ENCODE assay signal across 8 cellular contexts in the genomic region with DNA sequence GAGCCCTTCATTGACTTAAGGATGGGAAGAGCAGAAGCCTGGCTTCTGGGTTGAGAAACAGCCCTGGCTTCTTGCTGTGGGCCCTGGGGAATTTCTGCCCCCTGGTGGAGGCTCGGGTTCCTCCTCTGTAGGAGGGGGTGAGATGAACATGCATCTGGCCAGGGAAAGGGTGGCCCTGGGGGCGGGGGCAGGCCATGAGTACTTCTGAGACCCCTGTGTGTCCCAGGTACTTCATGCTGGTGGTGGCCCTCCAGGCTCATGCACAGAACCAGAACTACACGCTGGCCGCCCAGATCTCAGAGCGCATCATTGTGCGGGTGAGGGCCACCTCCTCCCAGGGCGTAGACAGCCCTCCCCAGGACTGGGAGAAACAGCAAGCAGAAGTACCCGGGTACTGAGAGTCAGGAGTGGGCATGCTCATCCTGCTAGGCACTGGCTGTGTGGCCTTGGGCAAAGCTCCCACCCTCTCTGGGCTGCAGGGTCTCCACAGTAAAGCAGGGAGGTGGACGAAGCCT. TPM values are rescaled to one million over a fixed set of nuclear protein-coding genes. Genes with fewer than 3 reads are reported as not detected.
DNase-seq lines count a peak whose midpoint lies in the region; ATAC-seq and FAIRE-seq lines count a peak whose summit lies in the region.

No MANE protein-coding gene starts in this region.

- H3K9ac ChIP-seq in GM23248 = no peak overlapping the region

- no peak overlapping the region for H3K4me2 ChIP-seq in GM23248 (ENCODE audit: unreplicated experiment)

- intact Hi-C loops in posterior vena cava (cut with DNase I) = no loop called here

- H3K27ac ChIP-seq in GM23248 = no peak overlapping the region

- no peaks in the 10 kb centered on the region for H3K79me2 ChIP-seq in GM23248 (ENCODE audit: insufficient read depth)

- in situ Hi-C loops in GM23248 (cut with MboI) = no loop called here

- H3K4me1 ChIP-seq in GM23248 (ENCODE audit: insufficient read depth) = no peaks in the 10 kb centered on the region

- no peaks in the 10 kb centered on the region for H3F3A ChIP-seq in GM23248 (ENCODE audit: insufficient read depth)

- no peak overlapping the region for H2AFZ ChIP-seq in GM23248

- no peaks in the 10 kb centered on the region for H4K20me1 ChIP-seq in GM23248 (ENCODE audit: insufficient read depth)

- no peaks in the 10 kb centered on the region for H3K36me3 ChIP-seq in GM23248 (ENCODE audit: low read depth)

- no peaks in the 10 kb centered on the region for H3K9me2 ChIP-seq in GM23248 (ENCODE audit: insufficient read depth)

- no peak overlapping the region for H3K4me3 ChIP-seq in GM23248

- ATAC-seq in GM21737 (IDR thresholded peaks at IDR 0.05; ENCODE audit: unreplicated experiment) = no peak

- peak; percentile 60 for DNase-seq in COLO668 (lab: John Stamatoyannopoulos, UW; ENCODE audit: unreplicated experiment)
- peak; percentile 78 for DNase-seq in GM23248
- DNase-seq in RCC 7860 (ENCODE audit: low spot score) = peak; percentile 20
- peak; percentile 64 for DNase-seq in activated naive CD4-positive, alpha-beta T cell treated with Interleukin-2 at 50 U/mL for 16 hours
- peak; percentile 75 for DNase-seq in globus pallidus (ENCODE audit: low spot score)
- DNase-seq in pulmonary artery endothelial cell (ENCODE audit: low read depth, low spot score) = peak; percentile 20
- no peak for DNase-seq in posterior vena cava (ENCODE audit: low spot score)

- H3K27me3 ChIP-seq in GM23248 (replicated peaks; ENCODE audit: insufficient read depth) = no peaks in the 10 kb centered on the region

- FAIRE-seq in RCC 7860 (lab: Jason Lieb, UNC) = no peak

- no peaks in the 10 kb centered on the region for H3K9me3 ChIP-seq in GM23248 (ENCODE audit: low read depth)

- WGBS in GM23248 (ENCODE audit: low coverage in 1 of 2, low lambda C conversion rate in 2 of 2, missing lambda C conversion rate in 2 of 2), 2 experiments = 35 to 45% methylated on average over 9 of the region's 9 CpGs

RNA-seq across cellular contexts. Expression of a gene that starts 15.8 kb away (rescaled TPM):
- total RNA-seq in GM23248 (2014; rRNA removed; shearing (Covaris generic)) = 28.5 and 72.8 TPM in 2 replicates
- 258 and 259 TPM in 2 replicates for polyA plus RNA-seq in GM23248 (2016; fragmentation: Nextera tagmentation; extraction: Ambion mirVana)
- total RNA-seq in pulmonary artery endothelial cell (54.3 and 112 TPM in 2 replicates), posterior vena cava (10 to 100 TPM; 78.2 to 84.7 TPM)

RNA-seq across cellular contexts. Expression of a gene that starts 16.1 kb away (rescaled TPM):
- 29.0 and 29.2 TPM in 2 replicates for total RNA-seq in GM23248 (2014; rRNA removed; shearing (Covaris generic))
- polyA plus RNA-seq in GM23248 (2016; fragmentation: Nextera tagmentation; extraction: Ambion mirVana) = 29.1 and 31.5 TPM in 2 replicates
- total RNA-seq in pulmonary artery endothelial cell (46.8 and 66.1 TPM in 2 replicates), posterior vena cava (1 to 10 TPM; 4.6 to 6.0 TPM)

RNA-seq across cellular contexts. Expression of a gene that starts 24.2 kb away (rescaled TPM):
- total RNA-seq in GM23248 (2014; rRNA removed; shearing (Covaris generic)) = not detected in 2 replicates
- 0.05 and 0.16 TPM in 2 replicates for polyA plus RNA-seq in GM23248 (2016; fragmentation: Nextera tagmentation; extraction: Ambion mirVana)
- total RNA-seq in pulmonary artery endothelial cell (0.28 and 0.33 TPM in 2 replicates), posterior vena cava (1 to 10 TPM; 3.1 to 3.7 TPM)

RNA-seq across cellular contexts. Expression of a gene that starts 40.2 kb away (rescaled TPM):
- total RNA-seq in GM23248 (2014; rRNA removed; shearing (Covaris generic)) = 12.9 and 44.9 TPM in 2 replicates
- polyA plus RNA-seq in GM23248 (2016; fragmentation: Nextera tagmentation; extraction: Ambion mirVana) = 19.7 and 21.6 TPM in 2 replicates
- total RNA-seq in pulmonary artery endothelial cell (58.9 and 75.9 TPM in 2 replicates), posterior vena cava (10 to 100 TPM; 28.8 to 29.8 TPM)

RNA-seq across cellular contexts. Expression of a gene that starts 51.5 kb away (rescaled TPM):
- 5.2 and 7.7 TPM in 2 replicates for total RNA-seq in GM23248 (2014; rRNA removed; shearing (Covaris generic))
- polyA plus RNA-seq in GM23248 (2016; fragmentation: Nextera tagmentation; extraction: Ambion mirVana) = 5.5 and 6.3 TPM in 2 replicates
- 160 and 247 TPM in 2 replicates for total RNA-seq in pulmonary artery endothelial cell
- total RNA-seq in posterior vena cava = 100 to 1,000 TPM in 1 of 2 donors, 10 to 100 TPM in 1; 60.3 to 123 TPM
